Comparison of ENCODE assay signal across 15 cellular contexts in the genomic region with DNA sequence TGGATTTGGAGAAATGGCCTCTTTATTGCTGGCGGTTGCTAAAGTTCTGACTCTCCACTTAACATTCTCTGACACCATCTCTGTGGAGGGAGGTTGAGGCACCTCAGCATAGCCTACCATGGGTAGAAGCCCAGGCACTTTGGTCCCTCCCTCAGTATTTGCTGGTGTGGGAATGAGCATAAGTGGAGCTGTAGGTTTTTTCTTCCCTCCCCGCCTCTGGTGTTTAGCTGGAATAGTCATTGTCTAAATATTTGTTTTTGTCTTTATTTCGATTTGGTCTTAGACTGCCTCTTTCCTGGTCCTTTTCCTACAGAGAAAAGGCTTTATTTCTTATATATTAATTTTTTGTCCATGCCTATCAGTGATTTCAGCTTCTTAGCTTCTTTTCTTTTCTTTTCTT.
DNase-seq lines count a peak whose midpoint lies in the region; ATAC-seq and TF ChIP-seq lines count a peak whose summit lies in the region.
"Had no signal": no experiment of that assay in that cellular context is flagged by ENCODE, and none has a peak within 500 bp of the region (broad histone marks: within the 10 kb centered on the region; RNA-seq: fewer than 3 reads in every experiment).

No MANE protein-coding gene starts in this region.

- H3K27me3 ChIP-seq in CD8-positive, alpha-beta memory T cell (ENCODE audit: insufficient read depth, low read length, poor library complexity, severe bottlenecking): no peaks in the 10 kb centered on the region

- peak; percentile 23 for ATAC-seq in left colon
- ATAC-seq in activated CD8-positive, alpha-beta memory T cell treated with anti-CD3 and anti-CD28 coated beads, Interleukin-2, amount 10 ng/mL, durations not matched to agents 7 days and 5 days: no peak
- ATAC-seq: GM23338 had no signal

- no peaks in the 10 kb centered on the region for H3K4me1 ChIP-seq in CD8-positive, alpha-beta memory T cell (ENCODE audit: insufficient read depth, low read length)

- H3K27me3 Mint-ChIP-seq in osteocyte (ENCODE audit: unreplicated experiment): no peaks in the 10 kb centered on the region
- H3K27me3 Mint-ChIP-seq in CD8-positive, alpha-beta memory T cell: peaks cover 7 to 9% of the 10 kb centered on the region in 2 donors
- peaks cover 2% of the 10 kb centered on the region for H3K27me3 Mint-ChIP-seq in activated CD8-positive, alpha-beta memory T cell treated with anti-CD3 and anti-CD28 coated beads, Interleukin-2, amount 10 ng/mL, durations not matched to agents 7 days and 5 days
- H3K27me3 Mint-ChIP-seq: CD4-positive, alpha-beta T cell; IgD-negative memory B cell had no signal

- H3K36me3 Mint-ChIP-seq in osteocyte (ENCODE audit: unreplicated experiment): peaks cover 6% of the 10 kb centered on the region
- H3K36me3 Mint-ChIP-seq in CD8-positive, alpha-beta memory T cell: peaks cover 0 to 16% (median 0%) of the 10 kb centered on the region in 3 donors
- peaks cover 3% of the 10 kb centered on the region for H3K36me3 Mint-ChIP-seq in activated CD8-positive, alpha-beta memory T cell treated with anti-CD3 and anti-CD28 coated beads, Interleukin-2, amount 10 ng/mL, durations not matched to agents 7 days and 5 days
- H3K36me3 Mint-ChIP-seq: IgD-negative memory B cell had no signal

- no peak overlapping the region for H3K4me3 ChIP-seq in CD8-positive, alpha-beta memory T cell (ENCODE audit: low read length)
- H3K4me3 ChIP-seq: GM23338 had no signal

- H3K36me3 ChIP-seq in CD8-positive, alpha-beta memory T cell (ENCODE audit: insufficient read depth, low read length): no peaks in the 10 kb centered on the region

- H3K4me3 Mint-ChIP-seq in osteocyte (ENCODE audit: unreplicated experiment): no peak overlapping the region
- H3K4me3 Mint-ChIP-seq in CD8-positive, alpha-beta memory T cell: no peak overlapping the region
- H3K4me3 Mint-ChIP-seq in activated CD8-positive, alpha-beta memory T cell treated with anti-CD3 and anti-CD28 coated beads, Interleukin-2, amount 10 ng/mL, durations not matched to agents 7 days and 5 days: no peak overlapping the region
- H3K4me3 Mint-ChIP-seq: CD4-positive, alpha-beta T cell; GM23338 had no signal

- H3K27ac ChIP-seq in CD8-positive, alpha-beta memory T cell (ENCODE audit: low read depth, low read length): no peak overlapping the region
- H3K27ac ChIP-seq: C4-2B, HL-60 had no signal

- DNase-seq in DMS53 treated with DMSO at 0.1 percent for 48 hours (lab: John Stamatoyannopoulos, UW; ENCODE audit: unreplicated experiment) (peak; percentile 89), left colon (no peak), osteocyte (ENCODE audit: extremely low spot score, unreplicated experiment) (no peak), NCI-H446 treated with DMSO at 0.1 percent for 48 hours (lab: John Stamatoyannopoulos, UW) (no peak), NCI-H2196 treated with DMSO at 0.1 percent for 48 hours (lab: John Stamatoyannopoulos, UW; ENCODE audit: unreplicated experiment) (no peak)
- DNase-seq in CD8-positive, alpha-beta memory T cell: no peak
- no peak for DNase-seq in activated CD8-positive, alpha-beta memory T cell treated with anti-CD3 and anti-CD28 coated beads, Interleukin-2, amount 10 ng/mL, durations not matched to agents 7 days and 5 days
- DNase-seq: AML-193; CD4-positive, alpha-beta T cell; HCEC 1CT; KBM-7 had no signal

- CTCF ChIA-PET in CD8-positive, alpha-beta memory T cell (lab: Charles Lee): no interaction called here
- CTCF ChIA-PET in activated CD8-positive, alpha-beta memory T cell treated with anti-CD3 and anti-CD28 coated beads, Interleukin-2, amount 10 ng/mL, durations not matched to agents 7 days and 5 days (lab: Charles Lee): no interaction called here

- intact Hi-C loops in left colon (cut with DNase I, micrococcal nuclease): no loop called here

- peaks cover 17% of the 10 kb centered on the region for H3K9me3 Mint-ChIP-seq in osteocyte (ENCODE audit: unreplicated experiment)
- H3K9me3 Mint-ChIP-seq in CD8-positive, alpha-beta memory T cell: peaks cover 0 to 2% (median 0%) of the 10 kb centered on the region in 5 donors
- H3K9me3 Mint-ChIP-seq in activated CD8-positive, alpha-beta memory T cell treated with anti-CD3 and anti-CD28 coated beads, Interleukin-2, amount 10 ng/mL, durations not matched to agents 7 days and 5 days (ENCODE audit: low read depth): no peaks in the 10 kb centered on the region
- H3K9me3 Mint-ChIP-seq: CD4-positive, alpha-beta T cell; GM23338 had no signal

- POLR2A ChIA-PET in CD8-positive, alpha-beta memory T cell (lab: Charles Lee): no interaction called here

- peaks cover 20% of the 10 kb centered on the region for H3K4me1 Mint-ChIP-seq in osteocyte (ENCODE audit: unreplicated experiment)
- no peaks in the 10 kb centered on the region for H3K4me1 Mint-ChIP-seq in CD8-positive, alpha-beta memory T cell
- no peaks in the 10 kb centered on the region for H3K4me1 Mint-ChIP-seq in activated CD8-positive, alpha-beta memory T cell treated with anti-CD3 and anti-CD28 coated beads, Interleukin-2, amount 10 ng/mL, durations not matched to agents 7 days and 5 days
- H3K4me1 Mint-ChIP-seq: GM23338 had no signal

- H3K9me3 ChIP-seq in CD8-positive, alpha-beta memory T cell (ENCODE audit: low read length): no peaks in the 10 kb centered on the region

- no peak for TF ChIP-seq CTCF in osteocyte (IDR thresholded peaks at IDR 0.05)

- peak overlapping the region; percentile 68 for H3K27ac Mint-ChIP-seq in osteocyte (ENCODE audit: unreplicated experiment)
- no peak overlapping the region for H3K27ac Mint-ChIP-seq in CD8-positive, alpha-beta memory T cell
- no peak overlapping the region for H3K27ac Mint-ChIP-seq in activated CD8-positive, alpha-beta memory T cell treated with anti-CD3 and anti-CD28 coated beads, Interleukin-2, amount 10 ng/mL, durations not matched to agents 7 days and 5 days
- H3K27ac Mint-ChIP-seq: CD4-positive, alpha-beta T cell; GM23338; IgD-negative memory B cell had no signal
